In genomic region chr4:26510334-26510705, GRCh38 we compare ENCODE assay signal across 20 cellular contexts. TPM values are rescaled to one million over a fixed set of nuclear protein-coding genes. Genes with fewer than 3 reads are reported as not detected.
"Had no signal": no experiment of that assay in that cellular context is flagged by ENCODE, and none has a peak within 500 bp of the region (broad histone marks: within the 10 kb centered on the region; RNA-seq: fewer than 3 reads in every experiment).

No MANE protein-coding gene starts in this region.

- H3K4me1 ChIP-seq: adrenal gland, body of pancreas, left ventricle myocardium inferior, tibial artery had no signal

- H3K9me3 Mint-ChIP-seq: activated CD4-positive, alpha-beta memory T cell treated with anti-CD3 and anti-CD28 coated beads, Interleukin-2, amount 10 ng/mL, durations not matched to agents 7 days and 5 days; activated T-cell treated with anti-CD3 and anti-CD28 coated beads, Interleukin-2, amount 50 U/mL, for 4 hours; stimulated activated naive B cell treated with anti-CD40 and anti-IgM and Interleukin-4, amounts not matched to agents 10 μg/mL and 1 μg/mL and 100 μg/mL, for 72 hours had no signal

- H3K4me3 ChIP-seq: adrenal gland, body of pancreas, left ventricle myocardium inferior, mucosa of descending colon, tibial artery had no signal

- H3K9me3 ChIP-seq: adrenal gland, left ventricle myocardium inferior, mucosa of descending colon, tibial artery had no signal

- H3K27me3 ChIP-seq: adrenal gland, body of pancreas, tibial artery had no signal

- H3K36me3 Mint-ChIP-seq: stimulated activated naive B cell treated with anti-CD40 and anti-IgM and Interleukin-4, amounts not matched to agents 10 μg/mL and 1 μg/mL and 100 μg/mL, for 72 hours; WTC11 had no signal

- H3K36me3 ChIP-seq: adrenal gland, left ventricle myocardium inferior, tibial artery had no signal

- H3K4me3 Mint-ChIP-seq: activated CD4-positive, alpha-beta memory T cell treated with anti-CD3 and anti-CD28 coated beads, Interleukin-2, amount 10 ng/mL, durations not matched to agents 7 days and 5 days; activated T-cell treated with anti-CD3 and anti-CD28 coated beads, Interleukin-2, amount 50 U/mL, for 4 hours; nephron; stimulated activated naive B cell treated with anti-CD40 and anti-IgM and Interleukin-4, amounts not matched to agents 10 μg/mL and 1 μg/mL and 100 μg/mL, for 72 hours; T-helper 17 cell; WTC11 had no signal

- H3K27ac Mint-ChIP-seq: activated CD4-positive, alpha-beta memory T cell treated with anti-CD3 and anti-CD28 coated beads, Interleukin-2, amount 10 ng/mL, durations not matched to agents 7 days and 5 days; nephron; stimulated activated naive B cell treated with anti-CD40 and anti-IgM and Interleukin-4, amounts not matched to agents 10 μg/mL and 1 μg/mL and 100 μg/mL, for 72 hours; T-helper 17 cell; WTC11 had no signal

- H3K27ac ChIP-seq: adrenal gland, body of pancreas, left ventricle myocardium inferior, tibial artery had no signal

- H3K4me1 Mint-ChIP-seq: activated CD4-positive, alpha-beta memory T cell treated with anti-CD3 and anti-CD28 coated beads, Interleukin-2, amount 10 ng/mL, durations not matched to agents 7 days and 5 days; nephron; stimulated activated naive B cell treated with anti-CD40 and anti-IgM and Interleukin-4, amounts not matched to agents 10 μg/mL and 1 μg/mL and 100 μg/mL, for 72 hours; T-helper 17 cell; WTC11 had no signal

- ATAC-seq: activated T-cell treated with anti-CD3 and anti-CD28 coated beads, Interleukin-2, amount 50 U/mL, for 4 hours; body of pancreas; mucosa of descending colon; stimulated activated naive B cell treated with anti-CD40 and anti-IgM and Interleukin-4, amounts not matched to agents 10 μg/mL and 1 μg/mL and 100 μg/mL, for 72 hours; T-helper 17 cell; WTC11 had no signal

- DNase-seq: activated CD4-positive, alpha-beta memory T cell treated with anti-CD3 and anti-CD28 coated beads, Interleukin-2, amount 10 ng/mL, durations not matched to agents 7 days and 5 days; activated CD4-positive, alpha-beta T cell treated with anti-CD3 and anti-CD28 coated beads for 4 hours; activated effector memory CD4-positive, alpha-beta T cell treated with Interleukin-2 at 50 U/mL for 16 hours; activated naive CD4-positive, alpha-beta T cell treated with anti-CD3 and anti-CD28 coated beads, Interleukin-2, amount 50 U/mL, for 16 hours; activated T-cell treated with anti-CD3 and anti-CD28 coated beads, Interleukin-2, amount 50 U/mL, for 4 hours; adrenal gland; body of pancreas; caudate nucleus; glutamatergic neuron; left ventricle myocardium inferior; mucosa of descending colon; stimulated activated naive B cell treated with anti-CD40 and anti-IgM and Interleukin-4, amounts not matched to agents 10 μg/mL and 1 μg/mL and 100 μg/mL, for 72 hours; T-helper 17 cell; tibial artery had no signal

RNA-seq across cellular contexts. Expression of gene CCKAR, which starts 20.0 kb away (rescaled TPM):
- total RNA-seq: activated CD4-positive, alpha-beta memory T cell treated with anti-CD3 and anti-CD28 coated beads, Interleukin-2, amount 10 ng/mL, durations not matched to agents 7 days and 5 days; activated T-cell treated with anti-CD3 and anti-CD28 coated beads, Interleukin-2, amount 50 U/mL, for 4 hours; left ventricle myocardium inferior; omental fat pad; sciatic nerve; subcutaneous adipose tissue; T-helper 17 cell; WTC11 had no signal
- polyA plus RNA-seq: adrenal gland, esophagus had no signal
